Comparison of ENCODE assay signal across 8 cellular contexts in the genomic region with DNA sequence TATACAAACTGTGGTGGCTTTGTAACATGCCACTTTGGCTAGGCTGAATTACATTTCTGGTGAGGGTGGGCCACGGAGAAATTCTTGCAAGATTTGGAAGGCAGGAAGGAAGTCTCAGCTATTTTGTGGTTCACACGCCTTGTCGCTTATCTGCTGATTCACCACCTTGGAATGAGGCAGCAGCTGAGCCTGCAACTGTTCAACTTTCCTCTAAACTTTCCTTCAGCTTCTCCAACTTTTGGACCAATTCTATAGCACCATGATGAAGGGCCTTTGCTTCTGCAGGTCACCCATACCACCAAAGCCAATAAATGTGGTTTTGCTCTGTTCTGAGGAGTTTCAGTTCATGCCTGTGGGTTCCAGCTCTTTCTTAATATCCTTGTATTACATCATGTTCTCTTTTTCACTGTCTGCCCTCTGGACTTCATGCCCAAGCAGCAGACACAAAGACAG.
DNase-seq lines count a peak whose midpoint lies in the region; ATAC-seq and TF ChIP-seq lines count a peak whose summit lies in the region.

No MANE protein-coding gene starts in this region.

- no peak for ATAC-seq in GM21619 (IDR thresholded peaks at IDR 0.05; ENCODE audit: unreplicated experiment)
- no peak for ATAC-seq in GM21825 (IDR thresholded peaks at IDR 0.05; ENCODE audit: unreplicated experiment)

- TF ChIP-seq CTCF in NB4 (IDR thresholded peaks at IDR 0.05; ENCODE audit: low read depth, low read length) (no peak), choroid plexus epithelial cell (conservative IDR thresholded peaks at IDR 0.05; ENCODE audit: low read depth, low read length) (no peak)

- no peak for TF ChIP-seq POLR2A in NB4 (IDR thresholded peaks at IDR 0.05; ENCODE audit: extremely low read depth, insufficient read length)

- peak overlapping the region; percentile 21 for H3K4me3 ChIP-seq in NB4 (ENCODE audit: low read depth, low read length)
- no peak overlapping the region for H3K4me3 ChIP-seq in choroid plexus epithelial cell (ENCODE audit: low read depth, low read length)

- peak; percentile 47 for DNase-seq in COLO829 (ENCODE audit: low spot score)
- peak; percentile 94 for DNase-seq in NB4 (ENCODE audit: low read depth)
- peak; percentile 99 for DNase-seq in choroid plexus epithelial cell (ENCODE audit: low read depth)
- peak; percentile 96 for DNase-seq in myocyte (ENCODE audit: low read depth)
- DNase-seq in NCI-H446 treated with DMSO at 0.1 percent for 48 hours (lab: John Stamatoyannopoulos, UW) = no peak
- no peak for DNase-seq in central memory CD4-positive, alpha-beta T cell

Comparison
In these comparisons a context has a peak if more than half of its experiments do, and no peak if none do; other contexts are left out.
1. DNase-seq: peak in COLO829 (single experiment), NB4 (single experiment), choroid plexus epithelial cell (single experiment) and myocyte (single experiment); none in NCI-H446 treated with DMSO at 0.1 percent for 48 hours (single experiment) and central memory CD4-positive, alpha-beta T cell (single experiment).